Comparison of ENCODE assay signal across 19 cellular contexts in the genomic region with DNA sequence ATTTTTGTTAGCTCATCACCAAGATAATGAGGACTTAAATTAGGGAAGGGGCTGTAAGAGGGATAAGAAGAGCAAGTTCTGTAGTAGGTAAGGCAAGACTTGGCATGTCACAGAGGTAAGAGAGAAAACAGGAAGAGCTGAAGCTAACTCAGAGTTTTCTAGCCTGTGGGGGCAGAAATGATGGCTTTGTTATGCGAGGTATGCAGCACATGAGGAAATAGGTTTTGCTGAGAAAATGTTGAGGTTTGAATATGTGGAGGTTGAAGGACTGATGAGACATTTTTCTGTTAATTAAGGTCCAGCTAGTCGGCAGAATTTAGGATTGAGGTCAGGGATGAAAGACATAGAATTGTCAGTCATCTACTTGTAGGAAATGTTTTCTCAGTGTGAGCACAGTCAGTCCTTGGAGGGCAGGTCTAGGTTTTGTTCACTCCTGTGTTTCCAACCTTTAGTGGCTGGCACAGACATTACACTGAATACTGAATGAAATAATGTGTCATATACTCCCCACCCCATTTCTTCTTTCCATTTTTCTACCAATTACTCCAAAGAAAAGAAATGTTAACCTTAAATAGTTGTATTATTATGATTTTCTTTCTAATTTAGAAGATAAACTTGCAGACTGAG.
DNase-seq lines count a peak whose midpoint lies in the region; FAIRE-seq and TF ChIP-seq lines count a peak whose summit lies in the region.
"Had no signal": no experiment of that assay in that cellular context is flagged by ENCODE, and none has a peak within 500 bp of the region (broad histone marks: within the 10 kb centered on the region; RNA-seq: fewer than 3 reads in every experiment).

No MANE protein-coding gene starts in this region.

- dilution Hi-C loops in mammary epithelial cell (cut with HindIII; ENCODE audit: low sequenced_read_pairs): no loop called here

- DNase-seq in mammary epithelial cell: peak; percentile 85
- peak; percentile 17 for DNase-seq in iPS DF 19.7 (ENCODE audit: low read depth, low spot score)
- peak; percentile 12 for DNase-seq in urothelium cell line (ENCODE audit: low spot score)
- no peak for DNase-seq in stimulated activated CD4-positive, alpha-beta T cell treated with anti-CD3 and anti-CD28 coated beads, Interleukin-1b, Interleukin-23, amount 100 ng/mL, for 48 hours
- DNase-seq in DMS53 treated with DMSO at 0.1 percent for 48 hours (lab: John Stamatoyannopoulos, UW; ENCODE audit: unreplicated experiment): no peak
- DNase-seq in NOMO-1 treated with DMSO at 0.1 percent for 48 hours (lab: John Stamatoyannopoulos, UW; ENCODE audit: unreplicated experiment): no peak
- DNase-seq: activated naive CD4-positive, alpha-beta T cell treated with Interleukin-2 at 50 U/mL for 16 hours; activated T-cell treated with anti-CD3 and anti-CD28 coated beads, Interleukin-2, amount 50 U/mL, for 24 hours; anterior cingulate cortex; CD8-positive, alpha-beta T cell; DMS79; NCI-H1105; NCI-H2081; NCI-H446 treated with DMSO at 0.1 percent for 48 hours; RPMI8226; T1000 had no signal

- H3K4me3 ChIP-seq in HUES6 (ENCODE audit: low read depth, low read length) (no peak overlapping the region), mammary epithelial cell (replicated peaks in 1 of 3; ENCODE audit: insufficient read depth in 1 of 3, low read depth in 2 of 3, low read length in 3 of 3) (peak overlapping the region in 1 of 3 experiments; percentile 7)
- H3K4me3 ChIP-seq: hepatocyte, suprapubic skin had no signal

- H4K20me1 ChIP-seq in mammary epithelial cell (ENCODE audit: insufficient read depth, low read length): no peaks in the 10 kb centered on the region

- no TSS peak for BruUV-seq in mammary epithelial cell (replicated peaks; lab: Mats Ljungman, UMichigan)

- H3K27me3 ChIP-seq in HUES6 (ENCODE audit: control insufficient read depth, insufficient read depth, low read length) (no peaks in the 10 kb centered on the region), mammary epithelial cell (ENCODE audit: insufficient read depth, low read length) (no peaks in the 10 kb centered on the region)
- H3K27me3 ChIP-seq: hepatocyte, suprapubic skin had no signal

- 0% methylated on average over 2 of the region's 2 CpGs for WGBS in mammary epithelial cell (ENCODE audit: low coverage, missing lambda C conversion rate)

- H3K9ac ChIP-seq in HUES6 (ENCODE audit: low read length) (no peak overlapping the region), mammary epithelial cell (ENCODE audit: insufficient read depth, low read length) (no peak overlapping the region)

- peak in 1 of 2 donors; percentile 24 for TF ChIP-seq CTCF in mammary epithelial cell (conservative IDR thresholded peaks at IDR 0.05 in 1 of 2, IDR thresholded peaks at IDR 0.05 in 1 of 2; ENCODE audit: extremely low read depth in 1 of 2, insufficient read depth in 1 of 2, low read depth in 1 of 2, low read length in 2 of 2)

- H3K79me2 ChIP-seq in mammary epithelial cell (ENCODE audit: insufficient read depth, low read length): no peaks in the 10 kb centered on the region
- H3K79me2 ChIP-seq: hepatocyte had no signal

- peaks cover 3% of the 10 kb centered on the region; the same call in 1 of the 2 replicates for H3K36me3 ChIP-seq in HUES6 (ENCODE audit: control insufficient read depth, insufficient read depth, low read length)
- H3K36me3 ChIP-seq in mammary epithelial cell (ENCODE audit: insufficient read depth, low read length): no peaks in the 10 kb centered on the region
- H3K36me3 ChIP-seq: suprapubic skin had no signal

- H3K4me1 ChIP-seq in HUES6 (ENCODE audit: control insufficient read depth, insufficient read depth, low read length) (peaks cover 10% of the 10 kb centered on the region), mammary epithelial cell (ENCODE audit: insufficient read depth, low read length) (peaks cover 59% of the 10 kb centered on the region)

- FAIRE-seq in urothelium cell line (lab: Jason Lieb, UNC): no peak

- intact Hi-C loops in mammary epithelial cell (cut with micrococcal nuclease): loop anchor here (1.0 to 5.0 kb wide), 2 partner anchors 14 to 46 kb away; no protein-coding TSS in a partner anchor

- no peaks in the 10 kb centered on the region for H3K9me3 ChIP-seq in HUES6 (ENCODE audit: control insufficient read depth, insufficient read depth, low read depth, low read length)
- H3K9me3 ChIP-seq in mammary epithelial cell (replicated peaks; ENCODE audit: insufficient read depth, low read length): no peaks in the 10 kb centered on the region
- H3K9me3 ChIP-seq: suprapubic skin had no signal

- CTCF ChIA-PET in mammary epithelial cell (lab: Charles Lee; ENCODE audit: low non-redundant PET): interaction anchor here (0.6 to 0.9 kb wide), 2 partner anchors 15 to 131 kb away, joined by 3 to 4 read pairs; no protein-coding TSS in a partner anchor

- peak overlapping the region; percentile 74 for H3K4me2 ChIP-seq in mammary epithelial cell (ENCODE audit: insufficient read depth, low read depth, low read length)
- H3K4me2 ChIP-seq: hepatocyte had no signal

- in situ Hi-C loops in mammary epithelial cell (cut with MboI; ENCODE audit: low sequenced_read_pairs in 2 of 2): no loop called here

- H3K27ac ChIP-seq in HUES6 (ENCODE audit: low read depth, low read length) (0 out of 2 replicates have a peak overlapping the region, but pooled peaks have one; percentile 2), mammary epithelial cell (ENCODE audit: insufficient read depth, low read depth, low read length) (peak overlapping the region; percentile 64)
- H3K27ac ChIP-seq: hepatocyte, suprapubic skin had no signal

- peak overlapping the region; percentile 71 for H2AFZ ChIP-seq in mammary epithelial cell (ENCODE audit: low read depth, low read length)
- H2AFZ ChIP-seq: hepatocyte had no signal

Comparison
In these comparisons a context has a peak if more than half of its experiments do, and no peak if none do; other contexts are left out.
1. DNase-seq: peak in mammary epithelial cell (single experiment), iPS DF 19.7 (single experiment) and urothelium cell line (single experiment); none in stimulated activated CD4-positive, alpha-beta T cell treated with anti-CD3 and anti-CD28 coated beads, Interleukin-1b, Interleukin-23, amount 100 ng/mL, for 48 hours (single experiment), DMS53 treated with DMSO at 0.1 percent for 48 hours (single experiment) and NOMO-1 treated with DMSO at 0.1 percent for 48 hours (single experiment).